In genomic region chr10:74542077-74542476, GRCh38 we compare ENCODE assay signal across 14 cellular contexts.
DNase-seq lines count a peak whose midpoint lies in the region; ATAC-seq and TF ChIP-seq lines count a peak whose summit lies in the region.
"Had no signal": no experiment of that assay in that cellular context is flagged by ENCODE, and none has a peak within 500 bp of the region (broad histone marks: within the 10 kb centered on the region; RNA-seq: fewer than 3 reads in every experiment).

No MANE protein-coding gene starts in this region.

- CTCF ChIA-PET in AG04449 (lab: Yijun Ruan, JAX): no interaction called here
- CTCF ChIA-PET in CD4-positive, alpha-beta T cell (lab: Charles Lee): interaction anchor here (1.0 kb wide), 1 partner anchor 19 kb away, joined by 3 read pairs; no protein-coding TSS in a partner anchor

- no peak overlapping the region for H3K4ac ChIP-seq in mesenchymal stem cell (ENCODE audit: low read depth in 1 of 2, low read length in 2 of 2)

- no peak overlapping the region for H3K18ac ChIP-seq in mesenchymal stem cell (ENCODE audit: low read depth in 1 of 2, low read length in 2 of 2)

- no peak overlapping the region for H3K27ac ChIP-seq in mesenchymal stem cell (ENCODE audit: low read length, poor library complexity, severe bottlenecking)
- H3K27ac ChIP-seq in CD4-positive, alpha-beta T cell (ENCODE audit: low read depth, low read length): no peak overlapping the region
- H3K27ac ChIP-seq: prostate gland, thoracic aorta had no signal

- H4K8ac ChIP-seq in mesenchymal stem cell (ENCODE audit: low read length): no peak overlapping the region

- H3K9ac ChIP-seq in mesenchymal stem cell (ENCODE audit: low read length): peak overlapping the region; percentile 82

- H3K4me1 ChIP-seq in mesenchymal stem cell (ENCODE audit: control insufficient read depth, insufficient read depth, low read depth, low read length): no peaks in the 10 kb centered on the region
- H3K4me1 ChIP-seq: prostate gland had no signal

- H3K36me3 Mint-ChIP-seq in CD4-positive, alpha-beta T cell (ENCODE audit: low read depth): no peaks in the 10 kb centered on the region

- H3K4me3 Mint-ChIP-seq in CD4-positive, alpha-beta T cell: no peak overlapping the region

- intact Hi-C loops in CD4-positive, alpha-beta T cell (cut with DNase I, micrococcal nuclease): no loop called here

- TF ChIP-seq CTCF in AG04449 (IDR thresholded peaks at IDR 0.05; ENCODE audit: insufficient read depth, low read length, missing control alignments): no peak
- TF ChIP-seq CTCF in CD4-positive, alpha-beta T cell (IDR thresholded peaks at IDR 0.05): no peak

- H3K27me3 ChIP-seq in mesenchymal stem cell (ENCODE audit: control insufficient read depth in 1 of 2, insufficient read depth in 1 of 2, low read length in 2 of 2): no peaks in the 10 kb centered on the region
- H3K27me3 ChIP-seq in CD4-positive, alpha-beta T cell (ENCODE audit: control insufficient read depth, insufficient read depth, low read length): no peaks in the 10 kb centered on the region

- H2BK15ac ChIP-seq in mesenchymal stem cell (ENCODE audit: low read depth, poor library complexity, severe bottlenecking): no peak overlapping the region

- no peak overlapping the region for H2BK5ac ChIP-seq in mesenchymal stem cell (ENCODE audit: low read depth, low read length, poor library complexity, severe bottlenecking)

- H3K4me2 ChIP-seq in mesenchymal stem cell (ENCODE audit: low read length, poor library complexity, severe bottlenecking): no peak overlapping the region

- no peak overlapping the region for H2BK12ac ChIP-seq in mesenchymal stem cell (ENCODE audit: low read length in 2 of 2)

- 35% methylated on average over 2 of the region's 2 CpGs for WGBS in mesenchymal stem cell

- H4K91ac ChIP-seq in mesenchymal stem cell (ENCODE audit: low read length): no peak overlapping the region

- peaks cover 4% of the 10 kb centered on the region for H3K79me1 ChIP-seq in mesenchymal stem cell (replicated peaks; ENCODE audit: low read length, poor library complexity, severe bottlenecking)

- no peak overlapping the region for H3K14ac ChIP-seq in mesenchymal stem cell (ENCODE audit: low read length in 2 of 2)

- no peak overlapping the region for H3K27ac Mint-ChIP-seq in CD4-positive, alpha-beta T cell

- H3K9me3 ChIP-seq in mesenchymal stem cell (ENCODE audit: control insufficient read depth, low read length): no peaks in the 10 kb centered on the region
- H3K9me3 ChIP-seq in CD4-positive, alpha-beta T cell (ENCODE audit: control insufficient read depth, low read length): no peaks in the 10 kb centered on the region
- H3K9me3 ChIP-seq: prostate gland, thoracic aorta had no signal

- no peak overlapping the region for H3K4me3 ChIP-seq in AG04449 (ENCODE audit: low read depth, low read length)
- H3K4me3 ChIP-seq in mesenchymal stem cell (ENCODE audit: insufficient read depth in 1 of 2, low read depth in 1 of 2, low read length in 2 of 2): no peak overlapping the region
- H3K4me3 ChIP-seq: prostate gland, thoracic aorta had no signal

- POLR2A ChIA-PET in AG04449 (lab: Yijun Ruan, JAX): no interaction called here
- POLR2A ChIA-PET in CD4-positive, alpha-beta T cell (lab: Charles Lee): no interaction called here

- no peaks in the 10 kb centered on the region for H3K9me3 Mint-ChIP-seq in CD4-positive, alpha-beta T cell

- H3K23ac ChIP-seq in mesenchymal stem cell (ENCODE audit: low read length in 2 of 2): no peak overlapping the region

- DNase-seq in AG04449 (ENCODE audit: low read depth, low spot score) (peak; percentile 73), LHCN-M2 (ENCODE audit: low read depth) (peak; percentile 74), dermis blood vessel endothelial cell (peak; percentile 27), mesenchymal stem cell (peak; percentile 92), SIG-M5 treated with dmso at 0.1 percent for 504 hours (lab: John Stamatoyannopoulos, UW; ENCODE audit: unreplicated experiment) (no peak), NCI-H526 treated with DMSO at 0.1 percent for 48 hours (lab: John Stamatoyannopoulos, UW) (no peak), DMS 273 (lab: John Stamatoyannopoulos, UW; ENCODE audit: unreplicated experiment) (no peak)
- DNase-seq in CD4-positive, alpha-beta T cell: no peak
- DNase-seq: C1 segment of cervical spinal cord, glutamatergic neuron, NCI-H2029, OCI-M1 had no signal

- H3K36me3 ChIP-seq in mesenchymal stem cell (ENCODE audit: control insufficient read depth in 1 of 2, insufficient read depth in 2 of 2, low read depth in 1 of 2, low read length in 2 of 2): no peaks in the 10 kb centered on the region
- H3K36me3 ChIP-seq: prostate gland, thoracic aorta had no signal

- peaks cover 6% of the 10 kb centered on the region for H3K4me1 Mint-ChIP-seq in CD4-positive, alpha-beta T cell (ENCODE audit: low read depth)

- no peak overlapping the region for H2AK5ac ChIP-seq in mesenchymal stem cell (ENCODE audit: low read length, severe bottlenecking)

- no peak overlapping the region for H2AFZ ChIP-seq in mesenchymal stem cell (ENCODE audit: low read depth, low read length)

- no peaks in the 10 kb centered on the region for H3K27me3 Mint-ChIP-seq in CD4-positive, alpha-beta T cell

- no peak overlapping the region for H2BK120ac ChIP-seq in mesenchymal stem cell (ENCODE audit: low read depth, low read length)

- ATAC-seq in CD4-positive, alpha-beta T cell (ENCODE audit: poor library complexity): no peak

Comparison
In these comparisons a context has a peak if more than half of its experiments do, and no peak if none do; other contexts are left out.
1. DNase-seq: peak in AG04449 (single experiment), LHCN-M2 (single experiment), dermis blood vessel endothelial cell (single experiment) and mesenchymal stem cell (single experiment); none in SIG-M5 treated with dmso at 0.1 percent for 504 hours (single experiment), NCI-H526 treated with DMSO at 0.1 percent for 48 hours (single experiment), DMS 273 (single experiment) and CD4-positive, alpha-beta T cell (0 of 10).